Comparison of ENCODE assay signal across 13 cellular contexts in the genomic region with DNA sequence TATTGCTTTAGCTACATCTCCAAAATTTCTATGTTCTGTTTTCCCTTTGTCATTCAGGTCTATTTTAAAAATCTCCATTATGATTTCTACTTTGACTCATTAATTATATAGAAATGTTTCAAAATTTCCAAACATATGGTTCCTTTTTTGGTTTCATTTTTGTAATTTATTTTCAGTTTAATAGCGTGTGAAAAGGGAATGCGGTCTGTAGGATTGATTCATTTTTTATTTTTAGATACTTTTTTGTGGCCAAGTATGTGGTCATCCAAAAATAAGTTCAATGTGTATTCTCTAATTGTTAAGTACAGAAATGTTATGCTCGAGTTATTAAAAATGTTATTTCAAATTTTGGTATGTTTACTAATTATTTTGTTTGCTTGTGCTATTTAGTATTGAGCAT.
DNase-seq lines count a peak whose midpoint lies in the region; ATAC-seq and TF ChIP-seq lines count a peak whose summit lies in the region.
"Had no signal": no experiment of that assay in that cellular context is flagged by ENCODE, and none has a peak within 500 bp of the region (broad histone marks: within the 10 kb centered on the region; RNA-seq: fewer than 3 reads in every experiment).

No MANE protein-coding gene starts in this region.

- H3K4me3 Mint-ChIP-seq in chondrocyte (ENCODE audit: unreplicated experiment), result no peak overlapping the region
- H3K4me3 Mint-ChIP-seq in activated CD8-positive, alpha-beta T cell treated with anti-CD3 and anti-CD28 coated beads, Interleukin-2, amount 10 ng/mL, durations not matched to agents 7 days and 5 days, result no peak overlapping the region
- H3K4me3 Mint-ChIP-seq: effector memory CD8-positive, alpha-beta T cell; T-helper 2 cell treated with Interferon-gamma antibody and Interleukin-4, amounts not matched to agents 5 μg/mL and 100 μg/mL, for 36 hours had no signal

- H3K4me1 Mint-ChIP-seq in chondrocyte (ENCODE audit: low read depth), result peaks cover 20% of the 10 kb centered on the region
- no peaks in the 10 kb centered on the region for H3K4me1 Mint-ChIP-seq in activated CD8-positive, alpha-beta T cell treated with anti-CD3 and anti-CD28 coated beads, Interleukin-2, amount 10 ng/mL, durations not matched to agents 7 days and 5 days (ENCODE audit: low read depth)

- no peak for TF ChIP-seq EP300 in ovary (IDR thresholded peaks at IDR 0.05)

- no peak for TF ChIP-seq POLR2A in ovary (IDR thresholded peaks at IDR 0.05)

- CTCF ChIA-PET in activated CD8-positive, alpha-beta T cell treated with anti-CD3 and anti-CD28 coated beads, Interleukin-2, amount 10 ng/mL, durations not matched to agents 7 days and 5 days (lab: Charles Lee), result no interaction called here

- intact Hi-C loops in ovary (cut with DNase I), result no loop called here

- WGBS in ovary, 3 donors, result 32 to 56% (median 41%) methylated on average over 3 of the region's 3 CpGs

- H3K4me3 ChIP-seq in AG09309 (ENCODE audit: control insufficient read depth, low read depth, low read length) (no peak overlapping the region), ovary (no peak overlapping the region)
- H3K4me3 ChIP-seq: tibial artery had no signal

- H3K36me3 ChIP-seq in ovary, result no peaks in the 10 kb centered on the region
- H3K36me3 ChIP-seq: tibial artery had no signal

- no peaks in the 10 kb centered on the region for H3K9me3 ChIP-seq in ovary
- H3K9me3 ChIP-seq: tibial artery had no signal

- H3K27me3 ChIP-seq in ovary (peaks cover 2% of the 10 kb centered on the region), foreskin keratinocyte (peaks cover 2% of the 10 kb centered on the region)
- H3K27me3 ChIP-seq: tibial artery had no signal

- H3K9me3 Mint-ChIP-seq in chondrocyte (ENCODE audit: low read depth), result peaks cover 4% of the 10 kb centered on the region
- no peaks in the 10 kb centered on the region for H3K9me3 Mint-ChIP-seq in activated CD8-positive, alpha-beta T cell treated with anti-CD3 and anti-CD28 coated beads, Interleukin-2, amount 10 ng/mL, durations not matched to agents 7 days and 5 days (ENCODE audit: insufficient read depth)
- H3K9me3 Mint-ChIP-seq: effector memory CD8-positive, alpha-beta T cell; T-helper 2 cell treated with Interferon-gamma antibody and Interleukin-4, amounts not matched to agents 5 μg/mL and 100 μg/mL, for 36 hours had no signal

- H3K4me1 ChIP-seq in ovary (ENCODE audit: insufficient read depth) (no peaks in the 10 kb centered on the region), foreskin keratinocyte (no peaks in the 10 kb centered on the region)

- no peaks in the 10 kb centered on the region for H3K27me3 Mint-ChIP-seq in chondrocyte (ENCODE audit: low read depth)
- H3K27me3 Mint-ChIP-seq in activated CD8-positive, alpha-beta T cell treated with anti-CD3 and anti-CD28 coated beads, Interleukin-2, amount 10 ng/mL, durations not matched to agents 7 days and 5 days (ENCODE audit: low read depth), result peaks cover 18% of the 10 kb centered on the region

- ATAC-seq in GM18870 (IDR thresholded peaks at IDR 0.05; ENCODE audit: unreplicated experiment) (peak; percentile 53), HG03354 (IDR thresholded peaks at IDR 0.05; ENCODE audit: poor library complexity, severe bottlenecking, unreplicated experiment) (peak; percentile 55), foreskin keratinocyte (no peak)
- ATAC-seq in activated CD8-positive, alpha-beta T cell treated with anti-CD3 and anti-CD28 coated beads, Interleukin-2, amount 10 ng/mL, durations not matched to agents 7 days and 5 days, result no peak
- ATAC-seq: effector memory CD8-positive, alpha-beta T cell; PC-3 had no signal

- no peak for TF ChIP-seq CTCF in AG09309 (IDR thresholded peaks at IDR 0.05; ENCODE audit: control insufficient read depth, insufficient read depth, low read depth, low read length, missing control alignments)
- TF ChIP-seq CTCF in chondrocyte (IDR thresholded peaks at IDR 0.05), result no peak
- no peak for TF ChIP-seq CTCF in ovary (IDR thresholded peaks at IDR 0.05)
- TF ChIP-seq CTCF in foreskin keratinocyte (conservative IDR thresholded peaks at IDR 0.05), result no peak

- H3K27ac Mint-ChIP-seq in chondrocyte (ENCODE audit: unreplicated experiment), result peak overlapping the region; percentile 83
- H3K27ac Mint-ChIP-seq in activated CD8-positive, alpha-beta T cell treated with anti-CD3 and anti-CD28 coated beads, Interleukin-2, amount 10 ng/mL, durations not matched to agents 7 days and 5 days, result no peak overlapping the region
- H3K27ac Mint-ChIP-seq: effector memory CD8-positive, alpha-beta T cell; T-helper 2 cell treated with Interferon-gamma antibody and Interleukin-4, amounts not matched to agents 5 μg/mL and 100 μg/mL, for 36 hours had no signal

- POLR2A ChIA-PET in activated CD8-positive, alpha-beta T cell treated with anti-CD3 and anti-CD28 coated beads, Interleukin-2, amount 10 ng/mL, durations not matched to agents 7 days and 5 days (lab: Charles Lee), result no interaction called here

- DNase-seq in AG09309 (ENCODE audit: low read depth), result peak; percentile 18
- DNase-seq in chondrocyte (ENCODE audit: low spot score), result no peak
- DNase-seq in ovary, result no peak
- no peak for DNase-seq in foreskin keratinocyte
- DNase-seq in HK-2 (ENCODE audit: unreplicated experiment), result no peak
- no peak for DNase-seq in activated CD8-positive, alpha-beta T cell treated with anti-CD3 and anti-CD28 coated beads, Interleukin-2, amount 10 ng/mL, durations not matched to agents 7 days and 5 days
- DNase-seq: AML-193; effector memory CD8-positive, alpha-beta T cell; PC-3; tibial artery had no signal

- no peaks in the 10 kb centered on the region for H3K36me3 Mint-ChIP-seq in chondrocyte (ENCODE audit: low read depth)
- no peaks in the 10 kb centered on the region for H3K36me3 Mint-ChIP-seq in activated CD8-positive, alpha-beta T cell treated with anti-CD3 and anti-CD28 coated beads, Interleukin-2, amount 10 ng/mL, durations not matched to agents 7 days and 5 days (ENCODE audit: low read depth)

- H3K27ac ChIP-seq in ovary, result no peak overlapping the region
- no peak overlapping the region for H3K27ac ChIP-seq in foreskin keratinocyte
- H3K27ac ChIP-seq: tibial artery had no signal

Comparison
In these comparisons a context has a peak if more than half of its experiments do, and no peak if none do; other contexts are left out.
1. ATAC-seq: peak in GM18870 (single experiment) and HG03354 (single experiment); none in foreskin keratinocyte (single experiment) and activated CD8-positive, alpha-beta T cell treated with anti-CD3 and anti-CD28 coated beads, Interleukin-2, amount 10 ng/mL, durations not matched to agents 7 days and 5 days (single experiment).